ENCODE assay signal across 1 cellular context in genomic region chr7:116484389-116484788, GRCh38. TPM values are rescaled to one million over a fixed set of nuclear protein-coding genes. Genes with fewer than 3 reads are reported as not detected.
"Had no signal": no experiment of that assay in that cellular context is flagged by ENCODE, and none has a peak within 500 bp of the region (broad histone marks: within the 10 kb centered on the region; RNA-seq: fewer than 3 reads in every experiment).

No MANE protein-coding gene starts in this region.

RNA-seq across cellular contexts. Expression of gene CAV2, which starts 15.1 kb away (rescaled TPM):
- total RNA-seq: G401 had no signal

RNA-seq across cellular contexts. Expression of gene CAV1, which starts 40.4 kb away (rescaled TPM):
- total RNA-seq: G401 had no signal
